In the genomic region with DNA sequence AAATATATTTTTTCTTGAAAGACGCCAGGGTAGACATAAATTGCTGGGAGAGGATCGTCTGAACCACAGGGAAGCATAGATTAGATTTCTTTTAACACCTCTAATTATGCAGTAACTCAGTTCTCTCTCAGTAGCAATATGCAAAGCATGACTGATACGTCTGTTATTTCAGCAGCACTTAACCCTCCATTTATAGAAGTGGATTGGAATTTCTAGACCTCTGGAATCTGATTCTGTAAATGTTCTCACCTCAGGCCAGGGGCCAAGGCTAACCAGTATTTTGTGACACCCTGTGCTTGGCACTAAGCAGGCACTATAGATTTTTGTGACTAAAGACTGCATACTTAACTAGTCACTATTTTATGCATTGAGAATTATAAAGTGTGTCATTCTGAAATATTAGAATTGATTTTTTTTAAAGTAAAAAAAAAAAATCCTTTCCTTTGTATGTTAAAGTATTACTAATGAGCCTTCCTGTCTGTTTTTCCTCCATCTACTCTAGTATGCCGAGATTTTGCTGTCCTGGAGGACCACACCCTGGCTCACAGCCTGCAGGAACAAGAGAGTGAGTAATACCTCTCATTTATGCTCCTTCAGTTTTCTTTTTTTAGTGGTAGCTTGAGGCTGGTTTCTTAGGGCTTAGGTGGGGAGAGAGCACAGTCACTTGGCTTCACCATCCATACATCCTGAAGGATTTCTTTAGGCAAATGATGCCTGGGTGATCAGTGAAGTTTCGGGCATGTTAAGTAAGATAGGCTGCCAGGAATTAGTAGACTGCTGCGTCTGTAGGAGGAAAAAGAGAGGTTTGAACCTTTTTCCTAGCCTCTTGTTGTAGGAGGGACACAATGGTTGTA, we compare ENCODE assay signal across 10 cellular contexts. TPM values are rescaled to one million over a fixed set of nuclear protein-coding genes. Genes with fewer than 3 reads are reported as not detected.
DNase-seq lines count a peak whose midpoint lies in the region; ATAC-seq, FAIRE-seq and TF ChIP-seq lines count a peak whose summit lies in the region.
"Had no signal": no experiment of that assay in that cellular context is flagged by ENCODE, and none has a peak within 500 bp of the region (broad histone marks: within the 10 kb centered on the region; RNA-seq: fewer than 3 reads in every experiment).

No MANE protein-coding gene starts in this region.

- FAIRE-seq in G401.6 (lab: Jason Lieb, UNC) (peak; percentile 99), pancreas (lab: Jason Lieb, UNC) (peak; percentile 9)
- FAIRE-seq: colon had no signal

- no peak for TF ChIP-seq CTCF in Panc1 (IDR thresholded peaks at IDR 0.05)
- no peak for TF ChIP-seq CTCF in fibroblast of villous mesenchyme (IDR thresholded peaks at IDR 0.05; ENCODE audit: insufficient read depth, low read depth, low read length)
- TF ChIP-seq CTCF in pancreas (IDR thresholded peaks at IDR 0.05): no peak

- CTCF ChIA-PET in Panc1 (lab: Charles Lee): no interaction called here

- peak overlapping the region; percentile 24; the same call in 1 of the 2 replicates for H3K27ac ChIP-seq in Panc1 (ENCODE audit: low read length)
- peak overlapping the region in 2 of 4 donors; percentile 5 to 17 for H3K27ac ChIP-seq in pancreas
- H3K27ac ChIP-seq: VCaP had no signal

- ATAC-seq in Panc1 (peak; percentile 42; the same call in 1 of the 2 replicates), pancreas (peak in 3 of 4 donors; percentile 49 to 60 (median 56)), GM18498 (IDR thresholded peaks at IDR 0.05; ENCODE audit: unreplicated experiment) (no peak)

- H3K27me3 ChIP-seq in Panc1 (ENCODE audit: control insufficient read depth, insufficient read depth, low read length) (no peaks in the 10 kb centered on the region), pancreas (no peaks in the 10 kb centered on the region)

- H3K4me1 ChIP-seq in Panc1 (ENCODE audit: control insufficient read depth, insufficient read depth, low read length): peaks cover 9% of the 10 kb centered on the region; the same call in 1 of the 2 replicates
- peaks cover 14 to 20% (median 19%) of the 10 kb centered on the region in 3 donors for H3K4me1 ChIP-seq in pancreas

- intact Hi-C loops in Panc1 (cut with micrococcal nuclease; ENCODE audit: unreplicated experiment) (no loop called here), pancreas (cut with DNase I) (no loop called here)

- no peaks in the 10 kb centered on the region for H3K9me3 ChIP-seq in Panc1 (ENCODE audit: control insufficient read depth, insufficient read depth, low read depth, low read length)
- no peaks in the 10 kb centered on the region for H3K9me3 ChIP-seq in pancreas

- DNase-seq in Panc1 (ENCODE audit: low read depth, low spot score) (no peak), fibroblast of villous mesenchyme (ENCODE audit: low read depth) (peak; percentile 55), pancreas (no peak), SHP77 (lab: John Stamatoyannopoulos, UW) (no peak), NCI-H82 treated with DMSO at 0.1 percent for 48 hours (lab: John Stamatoyannopoulos, UW; ENCODE audit: unreplicated experiment) (no peak)
- DNase-seq in activated CD4-positive, alpha-beta T cell treated with anti-CD3 and anti-CD28 coated beads for 4 hours: no peak

- no TSS peak for BruUV-seq in Panc1 (replicated peaks; lab: Mats Ljungman, UMichigan)

- in situ Hi-C loops in Panc1 (cut with HindIII; ENCODE audit: low pct_unique_long_range_greater_than_20kb, low sequenced_read_pairs): no loop called here

- POLR2A ChIA-PET in Panc1 (lab: Charles Lee): no interaction called here

- H3K36me3 ChIP-seq in Panc1 (ENCODE audit: control insufficient read depth, insufficient read depth, low read length): no peaks in the 10 kb centered on the region; the same call in none of the 2 replicates
- peaks cover 0 to 24% (median 0%) of the 10 kb centered on the region in 3 donors for H3K36me3 ChIP-seq in pancreas

- H3K4me3 ChIP-seq in Panc1 (ENCODE audit: low read depth in 2 of 2, low read length in 2 of 2): no peak overlapping the region
- no peak overlapping the region for H3K4me3 ChIP-seq in fibroblast of villous mesenchyme (ENCODE audit: low read depth, low read length)
- H3K4me3 ChIP-seq in pancreas: no peak overlapping the region

- 58 to 65% methylated on average over 6 of the region's 6 CpGs for WGBS in pancreas, 2 donors

RNA-seq across cellular contexts. Expression of a gene that starts 26.5 kb away (rescaled TPM):
- total RNA-seq in Panc1 (2021; ENCODE audit: unreplicated experiment): 0.26 TPM
- not detected for polyA plus RNA-seq in Panc1 (2012; ENCODE audit: insufficient read length)
- 0.64 and 0.86 TPM in 2 replicates for total RNA-seq in fibroblast of villous mesenchyme
- under 1 TPM in 4 of 6 donors, not detected in 2; 0.25 to 0.35 (median 0.27) TPM for total RNA-seq in pancreas
- under 1 TPM in 1 of 2 donors, not detected in 1; 0.09 TPM for polyA plus RNA-seq in pancreas

RNA-seq across cellular contexts. Expression of a gene that starts 27.6 kb away (rescaled TPM):
- total RNA-seq in Panc1 (2021; ENCODE audit: unreplicated experiment) (89.3 TPM), fibroblast of villous mesenchyme (102 and 107 TPM in 2 replicates), pancreas (10 to 100 TPM; 24.5 to 44.4 (median 28.5) TPM)
- 56.1 TPM for polyA plus RNA-seq in Panc1 (2012; ENCODE audit: insufficient read length)
- polyA plus RNA-seq in pancreas: 10 to 100 TPM; 30.8 to 36.0 TPM
